Comparison of ENCODE assay signal across 8 cellular contexts in genomic region chr22:45553333-45554039, GRCh38. TPM values are rescaled to one million over a fixed set of nuclear protein-coding genes. Genes with fewer than 3 reads are reported as not detected.
DNase-seq lines count a peak whose midpoint lies in the region; ATAC-seq and TF ChIP-seq lines count a peak whose summit lies in the region.

No MANE protein-coding gene starts in this region.

- H3K4me3 ChIP-seq in BE2C (ENCODE audit: low read depth, low read length) (no peak overlapping the region), HEK293 (ENCODE audit: low read depth, low read length) (no peak overlapping the region), esophagus muscularis mucosa (peak overlapping the region in 3 of 4 donors; percentile 8 to 40 (median 28)), muscle layer of duodenum (ENCODE audit: low read depth in 1 of 2, low read length in 2 of 2) (no peak overlapping the region)

- peak; percentile 61 for ATAC-seq in stimulated activated naive CD8-positive, alpha-beta T cell treated with anti-CD3 and anti-CD28 coated beads, Interleukin-15, Interleukin-2, amounts not matched to agents 100 U/mL and 50 U/mL, for 24 hours
- no peak for ATAC-seq in HG02981 (IDR thresholded peaks at IDR 0.05; ENCODE audit: unreplicated experiment)

- POLR2A ChIA-PET in HEK293 (lab: Yijun Ruan, JAX): no interaction called here

- no peak for TF ChIP-seq POLR2A in esophagus muscularis mucosa (IDR thresholded peaks at IDR 0.05; ENCODE audit: low read depth)

- no peak for TF ChIP-seq EP300 in esophagus muscularis mucosa (IDR thresholded peaks at IDR 0.05)

- WGBS in esophagus muscularis mucosa: 33% methylated on average over 19 of the region's 23 CpGs

- H3K27ac ChIP-seq in HEK293 (ENCODE audit: extremely low read depth, low read depth, low read length): no peak overlapping the region
- H3K27ac ChIP-seq in esophagus muscularis mucosa (replicated peaks in 1 of 4): peak overlapping the region; percentile 80 to 89 (median 88)
- peak overlapping the region; percentile 67 for H3K27ac ChIP-seq in muscle layer of duodenum (ENCODE audit: low read length)

- H3K36me3 ChIP-seq in BE2C (no peaks in the 10 kb centered on the region), HEK293 (ENCODE audit: control insufficient read depth in 2 of 2, insufficient read depth in 1 of 2, low read length in 2 of 2) (peaks cover 0 to 82% of the 10 kb centered on the region in 2 experiments; a peak in 1 of 3 replicates), esophagus muscularis mucosa (peaks cover 0 to 14% (median 2%) of the 10 kb centered on the region in 4 donors), muscle layer of duodenum (ENCODE audit: control insufficient read depth in 1 of 2, insufficient read depth in 2 of 2, low read length in 2 of 2) (no peaks in the 10 kb centered on the region)

- intact Hi-C loops in esophagus muscularis mucosa (cut with DNase I): loop anchor here (1.0 to 5.0 kb wide), 3 partner anchors 112 to 286 kb away; no protein-coding TSS in a partner anchor

- H3K4me1 ChIP-seq in BE2C (peaks cover 4% of the 10 kb centered on the region; the same call in 1 of the 2 replicates), HEK293 (ENCODE audit: control insufficient read depth, insufficient read depth, low read length) (no peaks in the 10 kb centered on the region), esophagus muscularis mucosa (peaks cover 44 to 63% (median 62%) of the 10 kb centered on the region in 4 donors), muscle layer of duodenum (ENCODE audit: control insufficient read depth in 1 of 2, insufficient read depth in 2 of 2, low read length in 2 of 2) (peaks cover 9 to 47% of the 10 kb centered on the region in 2 donors)

- CTCF ChIA-PET in HEK293 (lab: Yijun Ruan, JAX): interaction anchor here (0.6 to 3.9 kb wide), 45 partner anchors 8 to 929 kb away, joined by 3 to 63 read pairs (median 4); no protein-coding TSS in a partner anchor

- H3K9me3 ChIP-seq in BE2C: no peaks in the 10 kb centered on the region
- H3K9me3 ChIP-seq in HEK293 (ENCODE audit: control insufficient read depth, insufficient read depth, low read depth, low read length): no peaks in the 10 kb centered on the region
- no peaks in the 10 kb centered on the region for H3K9me3 ChIP-seq in esophagus muscularis mucosa
- H3K9me3 ChIP-seq in muscle layer of duodenum (ENCODE audit: control insufficient read depth in 1 of 2, low read length in 2 of 2): no peaks in the 10 kb centered on the region

- peak; percentile 90 for DNase-seq in BE2C
- DNase-seq in NCI-H82 (lab: John Stamatoyannopoulos, UW): peak; percentile 77
- peak; percentile 11 for DNase-seq in activated T-cell treated with anti-CD3 and anti-CD28 coated beads for 4 hours
- peak; percentile 97 for DNase-seq in esophagus muscularis mucosa (ENCODE audit: extremely low spot score)
- peak; percentile 80 for DNase-seq in stimulated activated naive CD8-positive, alpha-beta T cell treated with anti-CD3 and anti-CD28 coated beads, Interleukin-15, Interleukin-2, amounts not matched to agents 100 U/mL and 50 U/mL, for 24 hours

- no peaks in the 10 kb centered on the region for H3K27me3 ChIP-seq in BE2C
- peaks cover 0 to 3% (median 0%) of the 10 kb centered on the region in 4 donors for H3K27me3 ChIP-seq in esophagus muscularis mucosa
- H3K27me3 ChIP-seq in muscle layer of duodenum (ENCODE audit: low read depth, low read length): no peaks in the 10 kb centered on the region

- TF ChIP-seq CTCF in BE2C (IDR thresholded peaks at IDR 0.05; ENCODE audit: low read depth, low read length) (peak; percentile 100), HEK293 (tag by site-specific recombination; IDR thresholded peaks at IDR 0.05) (peak; percentile 93), esophagus muscularis mucosa (IDR thresholded peaks at IDR 0.05) (peak; percentile 91 to 95 (median 93))

TF ChIP-seq in HEK293, 187 proteins besides CTCF, POLR2A, EP300 and RAD21 (continues in another document):
- peak; percentile 95 for TF ChIP-seq IKZF3 (tag by site-specific recombination; IDR thresholded peaks at IDR 0.05)
- peak; percentile 47; the same call in 1 of the 2 replicates for TF ChIP-seq ZBTB17 (tag by site-specific recombination; IDR thresholded peaks at IDR 0.05)
- peak; percentile 51; the same call in 1 of the 2 replicates for TF ChIP-seq ZFP69B (tag by site-specific recombination; IDR thresholded peaks at IDR 0.05)
- TF ChIP-seq ZNF335 (tag by site-specific recombination; conservative IDR thresholded peaks at IDR 0.05): peak; percentile 42
- TF ChIP-seq ZNF2 (tag by site-specific recombination; IDR thresholded peaks at IDR 0.05): peak; percentile 62; the same call in 1 of the 2 replicates
- TF ChIP-seq ZNF692 (tag by site-specific recombination; IDR thresholded peaks at IDR 0.05): 0 out of 2 replicates have a peak, but pooled peaks have one; percentile 49
- 0 out of 2 replicates have a peak, but pooled peaks have one; percentile 11 for TF ChIP-seq KLF9 (tag by site-specific recombination; IDR thresholded peaks at IDR 0.05; ENCODE audit: low read depth)
- no peak for TF ChIP-seq ZNF133 (tag by site-specific recombination; IDR thresholded peaks at IDR 0.05)
- TF ChIP-seq ZNF639 (tag by site-specific recombination; IDR thresholded peaks at IDR 0.05): peak; percentile 13; the same call in 1 of the 2 replicates
- TF ChIP-seq ZSCAN30 (tag by site-specific recombination; IDR thresholded peaks at IDR 0.05): 0 out of 2 replicates have a peak, but pooled peaks have one; percentile 65
- peak; percentile 62; the same call in 1 of the 2 replicates for TF ChIP-seq SP7 (tag by site-specific recombination; IDR thresholded peaks at IDR 0.05)
- TF ChIP-seq ZNF248 (tag by site-specific recombination; IDR thresholded peaks at IDR 0.05): no peak
- TF ChIP-seq ZNF501 (tag by site-specific recombination; IDR thresholded peaks at IDR 0.05): no peak
- no peak for TF ChIP-seq RBAK (tag by site-specific recombination; IDR thresholded peaks at IDR 0.05)
- 0 out of 2 replicates have a peak, but pooled peaks have one; percentile 26 for TF ChIP-seq ZNF24 (tag by site-specific recombination; IDR thresholded peaks at IDR 0.05)
- peak; percentile 47 for TF ChIP-seq ZNF366 (tag by site-specific recombination; conservative IDR thresholded peaks at IDR 0.05)
- no peak for TF ChIP-seq ZNF473 (tag by site-specific recombination; IDR thresholded peaks at IDR 0.05)
- TF ChIP-seq ZNF324 (tag by site-specific recombination; IDR thresholded peaks at IDR 0.05): 0 out of 2 replicates have a peak, but pooled peaks have one; percentile 18
- no peak for TF ChIP-seq MZF1 (tag by site-specific recombination; IDR thresholded peaks at IDR 0.05; ENCODE audit: borderline replicate concordance)
- TF ChIP-seq YY2 (tag by site-specific recombination; IDR thresholded peaks at IDR 0.05): peak; percentile 84
- TF ChIP-seq ZNF18 (tag by site-specific recombination; IDR thresholded peaks at IDR 0.05): no peak
- TF ChIP-seq ZBTB48 (tag by site-specific recombination; IDR thresholded peaks at IDR 0.05): peak; percentile 56
- TF ChIP-seq ZNF211 (tag by site-specific recombination; IDR thresholded peaks at IDR 0.05; ENCODE audit: low read depth): no peak
- TF ChIP-seq ZNF521 (tag by site-specific recombination; IDR thresholded peaks at IDR 0.05): no peak
- no peak for TF ChIP-seq ZNF169 (tag by site-specific recombination; IDR thresholded peaks at IDR 0.05)

RNA-seq across cellular contexts. Expression of gene FBLN1, which starts 50.8 kb away (rescaled TPM):
- 10.3 TPM for polyA plus RNA-seq in BE2C (2012; ENCODE audit: insufficient read depth, insufficient read length, low read depth)
- 100 to 1,000 TPM; 355 to 534 (median 417) TPM for total RNA-seq in esophagus muscularis mucosa

Comparison
In these comparisons a context has a peak if more than half of its experiments do, and no peak if none do; other contexts are left out.
1. DNase-seq: peak in every context shown above with its lines; median percentile 97 in esophagus muscularis mucosa; 90 in BE2C; 80 in stimulated activated naive CD8-positive, alpha-beta T cell treated with anti-CD3 and anti-CD28 coated beads, Interleukin-15, Interleukin-2, amounts not matched to agents 100 U/mL and 50 U/mL, for 24 hours; 77 in NCI-H82; 11 in activated T-cell treated with anti-CD3 and anti-CD28 coated beads for 4 hours.
2. H3K4me3 ChIP-seq: peak in esophagus muscularis mucosa (3 of 4); none in BE2C (single experiment), HEK293 (single experiment) and muscle layer of duodenum (0 of 2).
3. Peak in every context shown above with its lines, with median percentiles within 50 percentile points of each other: CTCF ChIP-seq.